ENCODE assay signal across 1 cellular context in genomic region chr22:44393066-44393465, GRCh38.
TF ChIP-seq lines count a peak whose summit lies in the region.

No MANE protein-coding gene starts in this region.

TF ChIP-seq in WTC11, 78 proteins besides CTCF, POLR2A, EP300 and RAD21 (continued from another document):
- TF ChIP-seq ARID4B (CRISPR knock-in tag; IDR thresholded peaks at IDR 0.05; ENCODE audit: borderline replicate concordance) (no peak), PRRX2 (CRISPR knock-in tag; IDR thresholded peaks at IDR 0.05) (no peak), ZNF281 (CRISPR knock-in tag; IDR thresholded peaks at IDR 0.05) (no peak), ZNF532 (CRISPR knock-in tag; IDR thresholded peaks at IDR 0.05; ENCODE audit: borderline replicate concordance) (no peak), ZNF416 (CRISPR knock-in tag; IDR thresholded peaks at IDR 0.05) (no peak), ZSCAN18 (CRISPR knock-in tag; IDR thresholded peaks at IDR 0.05) (no peak), GABPB1 (CRISPR knock-in tag; IDR thresholded peaks at IDR 0.05) (no peak), NFE2L1 (CRISPR knock-in tag; IDR thresholded peaks at IDR 0.05) (no peak), SMAD4 (CRISPR knock-in tag; IDR thresholded peaks at IDR 0.05) (no peak), GTF2I (CRISPR knock-in tag; conservative IDR thresholded peaks at IDR 0.05) (no peak), ATF3 (CRISPR knock-in tag; conservative IDR thresholded peaks at IDR 0.05) (no peak), USF2 (CRISPR knock-in tag; IDR thresholded peaks at IDR 0.05) (no peak)
